Comparison of ENCODE assay signal across 14 cellular contexts in genomic region chr9:92614763-92615441, GRCh38. TPM values are rescaled to one million over a fixed set of nuclear protein-coding genes. Genes with fewer than 3 reads are reported as not detected.
DNase-seq lines count a peak whose midpoint lies in the region; ATAC-seq and TF ChIP-seq lines count a peak whose summit lies in the region.
"Had no signal": no experiment of that assay in that cellular context is flagged by ENCODE, and none has a peak within 500 bp of the region (broad histone marks: within the 10 kb centered on the region; RNA-seq: fewer than 3 reads in every experiment).

No MANE protein-coding gene starts in this region.

- H3K9me3 ChIP-seq in breast epithelium (no peaks in the 10 kb centered on the region), mammary epithelial cell (replicated peaks; ENCODE audit: insufficient read depth, low read length) (no peaks in the 10 kb centered on the region), psoas muscle (no peaks in the 10 kb centered on the region), aorta (ENCODE audit: control insufficient read depth, low read length) (no peaks in the 10 kb centered on the region)
- H3K9me3 ChIP-seq: A549, heart left ventricle had no signal

- H2AFZ ChIP-seq in mammary epithelial cell (ENCODE audit: low read depth, low read length) = no peak overlapping the region

- no peak for ATAC-seq in psoas muscle
- peak; percentile 37 for ATAC-seq in aorta (ENCODE audit: low FRiP score)
- ATAC-seq: heart left ventricle had no signal

- CTCF ChIA-PET in mammary epithelial cell (lab: Charles Lee; ENCODE audit: low non-redundant PET) = interaction anchor here (0.6 kb wide), 1 partner anchor 660 kb away, joined by 4 read pairs; no protein-coding TSS in a partner anchor

- DNase-seq in breast epithelium (ENCODE audit: low spot score in 2 of 2) = peak in 1 of 2 donors; percentile 9
- no peak for DNase-seq in mammary epithelial cell
- peak; percentile 50 for DNase-seq in fibroblast of mammary gland (ENCODE audit: low read depth)
- no peak for DNase-seq in psoas muscle
- peak in 1 of 2 donors; percentile 68 for DNase-seq in aorta
- DNase-seq in NK-92 (lab: John Stamatoyannopoulos, UW; ENCODE audit: unreplicated experiment) = no peak
- no peak for DNase-seq in H7
- DNase-seq in NCI-H526 (lab: John Stamatoyannopoulos, UW) = no peak
- DNase-seq: activated CD4-positive, alpha-beta T cell treated with anti-CD3 and anti-CD28 coated beads, Interleukin-2, amount 10 ng/mL, durations not matched to agents 24 days and 14 days; GOT3; heart left ventricle; NCI-H1694 treated with DMSO at 0.1 percent for 48 hours; NCI-H446 treated with DMSO at 0.1 percent for 48 hours had no signal

- H3K36me3 ChIP-seq in breast epithelium (no peaks in the 10 kb centered on the region), mammary epithelial cell (ENCODE audit: insufficient read depth, low read length) (peaks cover 22% of the 10 kb centered on the region), psoas muscle (ENCODE audit: insufficient read depth in 1 of 2, low read depth in 1 of 2) (peaks cover 3 to 81% of the 10 kb centered on the region in 2 donors), aorta (ENCODE audit: control insufficient read depth in 1 of 2, insufficient read depth in 2 of 2, low read length in 1 of 2) (no peaks in the 10 kb centered on the region), H7 (replicated peaks; ENCODE audit: control insufficient read depth, insufficient read depth, low read length) (peaks cover 8% of the 10 kb centered on the region)

- no peak for TF ChIP-seq POLR2A in breast epithelium (IDR thresholded peaks at IDR 0.05)

- BruUV-seq in mammary epithelial cell (replicated peaks; lab: Mats Ljungman, UMichigan) = no TSS peak

- H3K27me3 ChIP-seq in breast epithelium (no peaks in the 10 kb centered on the region), mammary epithelial cell (ENCODE audit: insufficient read depth, low read length) (no peaks in the 10 kb centered on the region), psoas muscle (ENCODE audit: insufficient read depth in 3 of 3, low read length in 2 of 3) (no peaks in the 10 kb centered on the region), aorta (ENCODE audit: control insufficient read depth in 1 of 2, insufficient read depth in 2 of 2, low read length in 1 of 2) (no peaks in the 10 kb centered on the region), H7 (ENCODE audit: control insufficient read depth, insufficient read depth, low read length) (no peaks in the 10 kb centered on the region)
- H3K27me3 ChIP-seq: heart left ventricle had no signal

- peak overlapping the region; percentile 78 to 91 for H3K27ac ChIP-seq in breast epithelium
- H3K27ac ChIP-seq in mammary epithelial cell (ENCODE audit: insufficient read depth, low read depth, low read length) = no peak overlapping the region
- H3K27ac ChIP-seq in psoas muscle = peak overlapping the region; percentile 63
- no peak overlapping the region for H3K27ac ChIP-seq in aorta (ENCODE audit: low read depth in 1 of 2, low read length in 2 of 2)
- H3K27ac ChIP-seq: A549 had no signal

- no peak overlapping the region for H3K4me2 ChIP-seq in mammary epithelial cell (ENCODE audit: insufficient read depth, low read depth, low read length)
- H3K4me2 ChIP-seq: A549 had no signal

- 89% methylated on average over 9 of the region's 17 CpGs for WGBS in mammary epithelial cell (ENCODE audit: low coverage, missing lambda C conversion rate)
- WGBS in psoas muscle, 3 donors = 61 to 67% (median 63%) methylated on average over 17 of the region's 17 CpGs
- 48 to 60% methylated on average over 17 of the region's 17 CpGs for WGBS in aorta, 2 donors

- H3K4me1 ChIP-seq in breast epithelium (no peaks in the 10 kb centered on the region), mammary epithelial cell (ENCODE audit: insufficient read depth, low read length) (no peaks in the 10 kb centered on the region), psoas muscle (no peaks in the 10 kb centered on the region), aorta (ENCODE audit: control insufficient read depth in 1 of 2, insufficient read depth in 2 of 2, low read length in 2 of 2) (no peaks in the 10 kb centered on the region)
- H3K4me1 ChIP-seq: A549 had no signal

- H3K9ac ChIP-seq in mammary epithelial cell (ENCODE audit: insufficient read depth, low read length) = no peak overlapping the region

- H4K20me1 ChIP-seq in mammary epithelial cell (ENCODE audit: insufficient read depth, low read length) = no peaks in the 10 kb centered on the region

- H3K79me2 ChIP-seq in mammary epithelial cell (ENCODE audit: insufficient read depth, low read length) = no peaks in the 10 kb centered on the region

- intact Hi-C loops in breast epithelium (cut with DNase I; ENCODE audit: low total_unique reads) = no loop called here
- intact Hi-C loops in mammary epithelial cell (cut with micrococcal nuclease) = no loop called here
- intact Hi-C loops in psoas muscle (cut with DNase I) = no loop called here
- intact Hi-C loops in aorta (cut with DNase I) = loop anchor here in 1 of 2 donors (5.0 kb wide), 1 partner anchor 153 kb away; no protein-coding TSS in a partner anchor

- H3K4me3 ChIP-seq in breast epithelium = no peak overlapping the region
- H3K4me3 ChIP-seq in mammary epithelial cell (replicated peaks in 1 of 3; ENCODE audit: insufficient read depth in 1 of 3, low read depth in 2 of 3, low read length in 3 of 3) = no peak overlapping the region
- no peak overlapping the region for H3K4me3 ChIP-seq in fibroblast of mammary gland (ENCODE audit: control insufficient read depth, low read depth, low read length)
- H3K4me3 ChIP-seq in psoas muscle = no peak overlapping the region
- no peak overlapping the region for H3K4me3 ChIP-seq in aorta (ENCODE audit: low read length in 2 of 2)
- H3K4me3 ChIP-seq in H7 (ENCODE audit: insufficient read depth, low read depth, low read length) = no peak overlapping the region
- H3K4me3 ChIP-seq: A549, heart left ventricle had no signal

- in situ Hi-C loops in mammary epithelial cell (cut with MboI; ENCODE audit: low sequenced_read_pairs in 2 of 2) = no loop called here

- TF ChIP-seq CTCF in breast epithelium (IDR thresholded peaks at IDR 0.05) (no peak), mammary epithelial cell (conservative IDR thresholded peaks at IDR 0.05 in 1 of 2, IDR thresholded peaks at IDR 0.05 in 1 of 2; ENCODE audit: extremely low read depth in 1 of 2, insufficient read depth in 1 of 2, low read depth in 1 of 2, low read length in 2 of 2) (no peak), fibroblast of mammary gland (conservative IDR thresholded peaks at IDR 0.05; ENCODE audit: control insufficient read depth, insufficient read depth, low read depth, low read length) (no peak), psoas muscle (IDR thresholded peaks at IDR 0.05) (no peak)

- dilution Hi-C loops in mammary epithelial cell (cut with HindIII; ENCODE audit: low sequenced_read_pairs) = no loop called here

RNA-seq across cellular contexts. Expression of gene IPPK, which starts 55.0 kb away (rescaled TPM):
- total RNA-seq in breast epithelium (10 to 100 TPM in 2 of 3 donors, 1 to 10 TPM in 1; 5.8 to 22.8 (median 12.1) TPM), mammary epithelial cell (10 to 100 TPM; 13.4 to 25.0 TPM), psoas muscle (1 to 10 TPM; 3.9 to 9.9 (median 8.0) TPM), aorta (10 to 100 TPM in 1 of 2 donors, 1 to 10 TPM in 1; 7.6 to 12.1 TPM)
- polyA plus RNA-seq in mammary epithelial cell (25.2 TPM), psoas muscle (10 to 100 TPM in 1 of 3 donors, 1 to 10 TPM in 2; 4.9 to 10.5 (median 9.9) TPM), aorta (1 to 10 TPM; 2.5 to 6.0 TPM)
- polyA minus RNA-seq in mammary epithelial cell = 48.0 TPM
- 10.6 and 12.5 TPM in 2 replicates for total RNA-seq in H7 (2014; rRNA removed; shearing (Covaris generic))

Comparison
In these comparisons a context has a peak if more than half of its experiments do, and no peak if none do; other contexts are left out.
1. H3K27ac ChIP-seq: peak in breast epithelium (2 of 2) and psoas muscle (single experiment); none in mammary epithelial cell (single experiment) and aorta (0 of 2).